ENCODE assay signal across 8 cellular contexts in genomic region chr9:114691046-114691955, GRCh38. TPM values are rescaled to one million over a fixed set of nuclear protein-coding genes. Genes with fewer than 3 reads are reported as not detected.
A peak's percentile ranks its signal among the peaks of the same experiment; 100 is the strongest.
DNase-seq lines count a peak whose midpoint lies in the region; ATAC-seq and TF ChIP-seq lines count a peak whose summit lies in the region.

No MANE protein-coding gene starts in this region.

- no peaks in the 10 kb centered on the region for H3K4me1 ChIP-seq in CD8-positive, alpha-beta T cell (ENCODE audit: insufficient read depth, low read length)
- H3K4me1 ChIP-seq in RWPE2 (ENCODE audit: insufficient read depth, poor library complexity, severe bottlenecking) (peaks cover 33% of the 10 kb centered on the region), neural progenitor cell (no peaks in the 10 kb centered on the region)

- H3F3A ChIP-seq in neural progenitor cell (ENCODE audit: low read depth) = no peaks in the 10 kb centered on the region

- H3K79me2 ChIP-seq in neural progenitor cell (ENCODE audit: low read depth) = no peaks in the 10 kb centered on the region

- H3K4me2 ChIP-seq in neural progenitor cell = no peak overlapping the region

- TF ChIP-seq CTCF in CD8-positive, alpha-beta T cell (IDR thresholded peaks at IDR 0.05) = no peak
- TF ChIP-seq CTCF in RWPE2 (IDR thresholded peaks at IDR 0.05; ENCODE audit: poor library complexity, severe bottlenecking) (no peak), neural progenitor cell (IDR thresholded peaks at IDR 0.05) (no peak)

- CTCF ChIA-PET in CD8-positive, alpha-beta T cell (lab: Charles Lee) = interaction anchor here (0.8 to 4.9 kb wide), 4 partner anchors 11 to 323 kb away, joined by 3 to 34 read pairs (median 4); partner anchors contain the start of gene TEX48

- no peak overlapping the region for H3K4me3 ChIP-seq in CD8-positive, alpha-beta T cell (ENCODE audit: low read depth, low read length)
- H3K4me3 ChIP-seq in RWPE2 (ENCODE audit: severe bottlenecking) (no peak overlapping the region), neural progenitor cell (no peak overlapping the region)

- peaks cover 17% of the 10 kb centered on the region for H3K4me1 Mint-ChIP-seq in CD8-positive, alpha-beta T cell (ENCODE audit: low read depth)
- H3K4me1 Mint-ChIP-seq in neural progenitor cell = no peaks in the 10 kb centered on the region

- POLR2A ChIA-PET in CD8-positive, alpha-beta T cell (lab: Charles Lee) = interaction anchor here (0.5 to 1.4 kb wide), 3 partner anchors 11 to 239 kb away, joined by 3 read pairs; partner anchors contain the start of gene TNFSF8

- H3K27me3 Mint-ChIP-seq in CD8-positive, alpha-beta T cell (ENCODE audit: low read depth) = no peaks in the 10 kb centered on the region
- no peaks in the 10 kb centered on the region for H3K27me3 Mint-ChIP-seq in neural progenitor cell (ENCODE audit: insufficient read depth, low read depth)

- peak; percentile 91 for ATAC-seq in CD8-positive, alpha-beta T cell
- ATAC-seq in HG02571 (IDR thresholded peaks at IDR 0.05; ENCODE audit: unreplicated experiment) (peak; percentile 48), RWPE2 (ENCODE audit: low read depth) (peak; percentile 94), HG02970 (IDR thresholded peaks at IDR 0.05; ENCODE audit: low FRiP score, unreplicated experiment) (no peak), GM18519 (IDR thresholded peaks at IDR 0.05; ENCODE audit: low FRiP score, unreplicated experiment) (no peak)

- peak; percentile 11 to 71 (median 41) for DNase-seq in CD8-positive, alpha-beta T cell
- no peak for DNase-seq in RWPE2 (ENCODE audit: low spot score)
- DNase-seq in activated naive CD4-positive, alpha-beta T cell treated with anti-CD3 and anti-CD28 coated beads, Interleukin-2, amount 50 U/mL, for 16 hours = peak; percentile 77
- DNase-seq in neural progenitor cell (ENCODE audit: low spot score) = no peak
- no peak for DNase-seq in cortex of kidney (lab: John Stamatoyannopoulos, UW)

- no peaks in the 10 kb centered on the region for H3K9me3 Mint-ChIP-seq in CD8-positive, alpha-beta T cell
- H3K9me3 Mint-ChIP-seq in neural progenitor cell = no peaks in the 10 kb centered on the region

- H4K20me1 ChIP-seq in neural progenitor cell (ENCODE audit: low read depth) = no peaks in the 10 kb centered on the region

- H3K9ac ChIP-seq in neural progenitor cell = no peak overlapping the region

- peak overlapping the region; percentile 61 for H3K27ac Mint-ChIP-seq in CD8-positive, alpha-beta T cell
- peak overlapping the region; percentile 5 for H3K27ac Mint-ChIP-seq in neural progenitor cell

- H3K4me3 Mint-ChIP-seq in CD8-positive, alpha-beta T cell = peak overlapping the region; percentile 33
- H3K4me3 Mint-ChIP-seq in neural progenitor cell = no peak overlapping the region

- H2AFZ ChIP-seq in neural progenitor cell (replicated peaks) = no peak overlapping the region

- H3K27ac ChIP-seq in CD8-positive, alpha-beta T cell (ENCODE audit: low read depth, low read length) = no peak overlapping the region
- H3K27ac ChIP-seq in RWPE2 (ENCODE audit: poor library complexity, severe bottlenecking) = peak overlapping the region; percentile 47
- H3K27ac ChIP-seq in neural progenitor cell = no peak overlapping the region

- intact Hi-C loops in CD8-positive, alpha-beta T cell (cut with DNase I, micrococcal nuclease) = loop anchor here in 1 of 2 experiments (1.0 to 2.0 kb wide), 2 partner anchors 10 to 28 kb away; no protein-coding TSS in a partner anchor

- no peaks in the 10 kb centered on the region for H3K36me3 Mint-ChIP-seq in CD8-positive, alpha-beta T cell
- H3K36me3 Mint-ChIP-seq in neural progenitor cell = no peaks in the 10 kb centered on the region

- no peaks in the 10 kb centered on the region for H3K36me3 ChIP-seq in CD8-positive, alpha-beta T cell (ENCODE audit: insufficient read depth, low read length)
- no peaks in the 10 kb centered on the region for H3K36me3 ChIP-seq in RWPE2 (ENCODE audit: low read depth)
- no peaks in the 10 kb centered on the region for H3K36me3 ChIP-seq in neural progenitor cell

- no peaks in the 10 kb centered on the region for H3K27me3 ChIP-seq in CD8-positive, alpha-beta T cell (ENCODE audit: insufficient read depth, low read length)
- H3K27me3 ChIP-seq in RWPE2 (ENCODE audit: insufficient read depth, poor library complexity, severe bottlenecking) (no peaks in the 10 kb centered on the region), neural progenitor cell (no peaks in the 10 kb centered on the region)

- no peaks in the 10 kb centered on the region for H3K9me3 ChIP-seq in CD8-positive, alpha-beta T cell (ENCODE audit: low read length)
- H3K9me3 ChIP-seq in RWPE2 (ENCODE audit: severe bottlenecking) (no peaks in the 10 kb centered on the region), neural progenitor cell (ENCODE audit: low read depth) (no peaks in the 10 kb centered on the region)

RNA-seq across cellular contexts. Expression of gene TEX48, which starts 9.3 kb away (rescaled TPM):
- total RNA-seq in CD8-positive, alpha-beta T cell = not detected
- not detected in 2 replicates for total RNA-seq in neural progenitor cell (ENCODE audit: low replicate concordance)

RNA-seq across cellular contexts. Expression of gene TEX53, which starts 33.7 kb away (rescaled TPM):
- total RNA-seq in CD8-positive, alpha-beta T cell = not detected
- not detected in 2 replicates for total RNA-seq in neural progenitor cell (ENCODE audit: low replicate concordance)

Comparison
In these comparisons a context has a peak if more than half of its experiments do, and no peak if none do; other contexts are left out.
1. ATAC-seq: peak in CD8-positive, alpha-beta T cell (single experiment), HG02571 (single experiment) and RWPE2 (single experiment); none in HG02970 (single experiment) and GM18519 (single experiment).
2. DNase-seq: peak in CD8-positive, alpha-beta T cell (7 of 7) and activated naive CD4-positive, alpha-beta T cell treated with anti-CD3 and anti-CD28 coated beads, Interleukin-2, amount 50 U/mL, for 16 hours (single experiment); none in RWPE2 (single experiment), neural progenitor cell (single experiment) and cortex of kidney (single experiment).